ENCODE assay signal across 18 cellular contexts in genomic region chr12:113724703-113725556, GRCh38.
A peak's percentile ranks its signal among the peaks of the same experiment; 100 is the strongest.
DNase-seq lines count a peak whose midpoint lies in the region; TF ChIP-seq lines count a peak whose summit lies in the region.
"Had no signal": no experiment of that assay in that cellular context is flagged by ENCODE, and none has a peak within 500 bp of the region (broad histone marks: within the 10 kb centered on the region; RNA-seq: fewer than 3 reads in every experiment).

No MANE protein-coding gene starts in this region.

- DNase-seq in DMS79 treated with DMSO at 0.1 percent for 48 hours (lab: John Stamatoyannopoulos, UW), result peak; percentile 11
- DNase-seq in DMS79 (lab: John Stamatoyannopoulos, UW), result no peak
- peak; percentile 57 for DNase-seq in DMS 273 (lab: John Stamatoyannopoulos, UW; ENCODE audit: unreplicated experiment)
- DNase-seq in NCI-H1694 (lab: John Stamatoyannopoulos, UW), result peak; percentile 67
- DNase-seq in WERI-Rb-1, result peak; percentile 75
- DNase-seq in HuH-7.5 (ENCODE audit: low spot score), result no peak
- no peak for DNase-seq in SKM-1 treated with dmso at 0.1 percent for 144 hours (lab: John Stamatoyannopoulos, UW; ENCODE audit: unreplicated experiment)
- DNase-seq in right atrium auricular region (ENCODE audit: low spot score), result no peak
- DNase-seq: 8988T; activated CD4-positive, alpha-beta T cell treated with anti-CD3 and anti-CD28 coated beads, Interleukin-2, amount 50 U/mL, for 48 hours; activated naive CD4-positive, alpha-beta T cell treated with anti-CD3 and anti-CD28 coated beads for 36 hours; activated T-cell treated with anti-CD3 and anti-CD28 coated beads, Interleukin-2, amount 50 U/mL, for 4 hours; endodermal cell; immature natural killer cell; nucleus accumbens; Right ventricle myocardium superior; T-helper 2 cell had no signal

- H3K36me3 ChIP-seq in WERI-Rb-1 (no peaks in the 10 kb centered on the region), right atrium auricular region (no peaks in the 10 kb centered on the region)
- H3K36me3 ChIP-seq: ascending aorta had no signal

- H3K4me3 ChIP-seq in WERI-Rb-1 (ENCODE audit: low read depth, low read length) (peak overlapping the region; percentile 42), right atrium auricular region (no peak overlapping the region)
- H3K4me3 ChIP-seq: ascending aorta had no signal

- H3K9me3 ChIP-seq in WERI-Rb-1 (ENCODE audit: severe bottlenecking) (peaks cover 11% of the 10 kb centered on the region), right atrium auricular region (peaks cover 0 to 7% of the 10 kb centered on the region in 2 donors)
- H3K9me3 ChIP-seq: ascending aorta had no signal

- H3K27me3 ChIP-seq in WERI-Rb-1 (ENCODE audit: insufficient read depth, low read depth, severe bottlenecking) (no peaks in the 10 kb centered on the region), right atrium auricular region (no peaks in the 10 kb centered on the region)
- H3K27me3 ChIP-seq: ascending aorta had no signal

- H3K27ac ChIP-seq in WERI-Rb-1, result peak overlapping the region; percentile 88
- no peak overlapping the region for H3K27ac ChIP-seq in right atrium auricular region
- H3K27ac ChIP-seq: ascending aorta had no signal

- TF ChIP-seq CTCF in WERI-Rb-1 (IDR thresholded peaks at IDR 0.05; ENCODE audit: low read depth, low read length) (peak; percentile 24; the same call in 1 of the 2 replicates), right atrium auricular region (IDR thresholded peaks at IDR 0.05) (no peak)

- no peaks in the 10 kb centered on the region for H3K4me1 ChIP-seq in right atrium auricular region
- H3K4me1 ChIP-seq: ascending aorta had no signal

Comparison
In these comparisons a context has a peak if more than half of its experiments do, and no peak if none do; other contexts are left out.
1. DNase-seq: peak in DMS79 treated with DMSO at 0.1 percent for 48 hours (single experiment), DMS 273 (single experiment), NCI-H1694 (single experiment) and WERI-Rb-1 (single experiment); none in DMS79 (single experiment), HuH-7.5 (single experiment), SKM-1 treated with dmso at 0.1 percent for 144 hours (single experiment) and right atrium auricular region (single experiment).